ENCODE assay signal across 8 cellular contexts in genomic region chr11:117072517-117073218, GRCh38. TPM values are rescaled to one million over a fixed set of nuclear protein-coding genes. Genes with fewer than 3 reads are reported as not detected.
DNase-seq lines count a peak whose midpoint lies in the region; ATAC-seq and TF ChIP-seq lines count a peak whose summit lies in the region.

No MANE protein-coding gene starts in this region.

- H3K27me3 Mint-ChIP-seq in natural killer cell (ENCODE audit: low read depth in 2 of 2), result no peaks in the 10 kb centered on the region

- peaks cover 61 to 67% of the 10 kb centered on the region in 2 donors for H3K4me1 Mint-ChIP-seq in natural killer cell

- H3K27ac Mint-ChIP-seq in natural killer cell, result peak overlapping the region; percentile 29 to 70

- TF ChIP-seq CTCF in coronary artery (IDR thresholded peaks at IDR 0.05), result no peak
- no peak for TF ChIP-seq CTCF in natural killer cell (IDR thresholded peaks at IDR 0.05)

- H3K36me3 Mint-ChIP-seq in natural killer cell, result no peaks in the 10 kb centered on the region

- intact Hi-C loops in natural killer cell (cut with micrococcal nuclease), result no loop called here

- peak overlapping the region; percentile 2 for H3K4me3 ChIP-seq in coronary artery

- no peak overlapping the region for H3K4me3 Mint-ChIP-seq in natural killer cell

- H3K27ac ChIP-seq in coronary artery, result no peak overlapping the region

- ATAC-seq in natural killer cell, result peak; percentile 69 to 76 (median 76)
- ATAC-seq in HG03159 (IDR thresholded peaks at IDR 0.05; ENCODE audit: unreplicated experiment), result no peak

- H3K9me3 Mint-ChIP-seq in natural killer cell, result no peaks in the 10 kb centered on the region

- DNase-seq in activated CD4-positive, alpha-beta T cell treated with anti-CD3 and anti-CD28 coated beads for 4 hours, result peak; percentile 27 to 38
- no peak for DNase-seq in activated CD4-positive, alpha-beta T cell treated with anti-CD3 and anti-CD28 coated beads, Interleukin-2, amount 50 U/mL, for 48 hours
- DNase-seq in NOMO-1 treated with dmso at 0.1 percent for 144 hours (lab: John Stamatoyannopoulos, UW; ENCODE audit: unreplicated experiment), result peak; percentile 39
- no peak for DNase-seq in coronary artery (ENCODE audit: low spot score)
- no peak for DNase-seq in natural killer cell
- no peak for DNase-seq in D341Med (ENCODE audit: low spot score)
- no peak for DNase-seq in NCI-H2171 treated with DMSO at 0.1 percent for 48 hours (lab: John Stamatoyannopoulos, UW)

RNA-seq across cellular contexts. Expression of gene SIK3, which starts 25.6 kb away (rescaled TPM):
- 100 to 1,000 TPM in 2 of 3 donors, 10 to 100 TPM in 1; 71.6 to 120 (median 119) TPM for total RNA-seq in natural killer cell

Comparison
In these comparisons a context has a peak if more than half of its experiments do, and no peak if none do; other contexts are left out.
1. DNase-seq: peak in activated CD4-positive, alpha-beta T cell treated with anti-CD3 and anti-CD28 coated beads for 4 hours (2 of 2) and NOMO-1 treated with dmso at 0.1 percent for 144 hours (single experiment); none in activated CD4-positive, alpha-beta T cell treated with anti-CD3 and anti-CD28 coated beads, Interleukin-2, amount 50 U/mL, for 48 hours (0 of 2), coronary artery (single experiment), natural killer cell (single experiment), D341Med (single experiment) and NCI-H2171 treated with DMSO at 0.1 percent for 48 hours (single experiment).